Comparison of ENCODE assay signal across 14 cellular contexts in genomic region chr18:2597639-2598038, GRCh38.
"Had no signal": no experiment of that assay in that cellular context is flagged by ENCODE, and none has a peak within 500 bp of the region (broad histone marks: within the 10 kb centered on the region; RNA-seq: fewer than 3 reads in every experiment).

No MANE protein-coding gene starts in this region.

- DNase-seq: activated effector memory CD4-positive, alpha-beta T cell treated with Interleukin-2 at 50 U/mL for 16 hours; kidney; left ventricle myocardium superior; mesendoderm; pancreas; stimulated activated CD4-positive, alpha-beta T cell treated with anti-CD3 and anti-CD28 coated beads, Interleukin-4, amount 100 ng/mL, for 1 hour; stimulated activated CD8-positive, alpha-beta memory T cell treated with anti-CD3 and anti-CD28 coated beads, Interleukin-4, amount 100 ng/mL, for 48 hours; stimulated activated naive CD8-positive, alpha-beta T cell treated with anti-CD3 and anti-CD28 coated beads, Interleukin-15, amount 100 ng/mL, for 72 hours; testis had no signal

- H3K9me3 Mint-ChIP-seq: central memory CD8-positive, alpha-beta T cell; dendritic cell treated with granulocyte-macrophage colony-stimulating factor and Interleukin-4, amounts not matched to agents 40 ng/mL and 50 ng/mL, for 4 days had no signal

- H3K4me1 ChIP-seq: gastroesophageal sphincter, pancreas, testis had no signal

- H3K4me3 Mint-ChIP-seq: central memory CD8-positive, alpha-beta T cell; dendritic cell treated with granulocyte-macrophage colony-stimulating factor and Interleukin-4, amounts not matched to agents 40 ng/mL and 50 ng/mL, for 4 days; stimulated activated naive CD8-positive, alpha-beta T cell treated with anti-CD3 and anti-CD28 coated beads, Interleukin-15, amount 100 ng/mL, for 72 hours had no signal

- H3K9me3 ChIP-seq: gastroesophageal sphincter, pancreas, testis had no signal

- H3K27ac Mint-ChIP-seq: dendritic cell treated with granulocyte-macrophage colony-stimulating factor and Interleukin-4, amounts not matched to agents 40 ng/mL and 50 ng/mL, for 4 days had no signal

- ATAC-seq: activated CD4-positive, CD25-positive, alpha-beta regulatory T cell treated with anti-CD3 and anti-CD28 coated beads, Interleukin-2, amount 50 U/mL, for 24 hours; gastroesophageal sphincter; left ventricle myocardium superior; pancreas; stimulated activated naive CD8-positive, alpha-beta T cell treated with anti-CD3 and anti-CD28 coated beads, Interleukin-15, amount 100 ng/mL, for 72 hours had no signal

- H3K27ac ChIP-seq: gastroesophageal sphincter, pancreas, SK-N-MC, testis had no signal

- H3K4me3 ChIP-seq: gastroesophageal sphincter, pancreas, SK-N-MC, testis had no signal

- H3K27me3 Mint-ChIP-seq: central memory CD8-positive, alpha-beta T cell; dendritic cell treated with granulocyte-macrophage colony-stimulating factor and Interleukin-4, amounts not matched to agents 40 ng/mL and 50 ng/mL, for 4 days; stimulated activated naive CD8-positive, alpha-beta T cell treated with anti-CD3 and anti-CD28 coated beads, Interleukin-15, amount 100 ng/mL, for 72 hours had no signal

- H3K27me3 ChIP-seq: gastroesophageal sphincter, pancreas, testis had no signal

- H3K36me3 ChIP-seq: gastroesophageal sphincter, pancreas had no signal

- FAIRE-seq: kidney, pancreas had no signal
